ENCODE assay signal across 1 cellular context in the genomic region with DNA sequence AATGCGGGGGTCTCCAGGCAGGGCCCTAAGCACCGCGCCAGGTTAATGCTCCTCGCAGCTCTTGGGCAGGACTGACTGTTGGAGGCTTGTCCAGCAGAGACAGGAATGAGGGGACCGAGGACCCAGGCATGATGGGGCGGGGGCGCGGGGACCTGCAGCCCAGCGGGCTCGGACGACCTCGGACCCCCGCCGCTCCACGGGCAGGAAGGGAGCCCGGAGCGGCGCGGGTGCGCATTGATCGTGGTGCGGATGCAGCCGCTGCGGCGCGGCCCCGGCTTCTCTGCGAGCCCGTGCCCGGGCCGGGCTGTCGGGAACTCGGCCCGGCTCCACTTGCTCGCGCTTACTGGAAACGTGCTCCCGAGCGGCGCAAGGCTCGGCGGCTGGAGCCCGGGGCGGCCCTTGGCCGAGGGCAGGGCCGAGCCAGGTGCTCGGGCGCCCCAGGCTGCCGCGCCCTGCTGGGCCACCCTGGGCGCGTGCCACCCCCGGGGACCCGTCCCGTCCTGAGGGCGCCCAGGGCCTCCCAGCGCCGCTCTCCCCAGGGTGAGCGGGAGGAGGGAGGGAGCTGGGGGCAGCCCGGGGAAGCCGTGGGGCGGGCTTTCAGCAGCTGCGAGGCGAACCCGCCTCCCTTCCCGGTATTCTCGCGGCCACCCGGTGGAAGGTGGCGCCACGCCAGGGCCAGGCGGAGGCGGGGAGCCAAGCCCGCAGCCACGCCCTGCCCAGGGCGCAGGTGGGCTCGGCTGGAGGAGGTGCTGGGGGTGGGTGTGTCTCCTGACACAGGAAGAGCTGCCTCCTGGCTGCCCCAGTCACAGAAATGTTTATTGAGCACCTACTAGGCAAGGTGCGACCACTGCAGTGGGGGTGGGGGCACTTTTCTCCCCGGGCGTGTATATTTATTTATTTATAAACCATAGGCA.
A peak's percentile ranks its signal among the peaks of the same experiment; 100 is the strongest.
TF ChIP-seq lines count a peak whose summit lies in the region.

No MANE protein-coding gene starts in this region.

TF ChIP-seq in K562, 482 proteins besides CTCF, POLR2A, EP300 and RAD21 (continued from another document and continues in another):
- TF ChIP-seq, protein P1, sequence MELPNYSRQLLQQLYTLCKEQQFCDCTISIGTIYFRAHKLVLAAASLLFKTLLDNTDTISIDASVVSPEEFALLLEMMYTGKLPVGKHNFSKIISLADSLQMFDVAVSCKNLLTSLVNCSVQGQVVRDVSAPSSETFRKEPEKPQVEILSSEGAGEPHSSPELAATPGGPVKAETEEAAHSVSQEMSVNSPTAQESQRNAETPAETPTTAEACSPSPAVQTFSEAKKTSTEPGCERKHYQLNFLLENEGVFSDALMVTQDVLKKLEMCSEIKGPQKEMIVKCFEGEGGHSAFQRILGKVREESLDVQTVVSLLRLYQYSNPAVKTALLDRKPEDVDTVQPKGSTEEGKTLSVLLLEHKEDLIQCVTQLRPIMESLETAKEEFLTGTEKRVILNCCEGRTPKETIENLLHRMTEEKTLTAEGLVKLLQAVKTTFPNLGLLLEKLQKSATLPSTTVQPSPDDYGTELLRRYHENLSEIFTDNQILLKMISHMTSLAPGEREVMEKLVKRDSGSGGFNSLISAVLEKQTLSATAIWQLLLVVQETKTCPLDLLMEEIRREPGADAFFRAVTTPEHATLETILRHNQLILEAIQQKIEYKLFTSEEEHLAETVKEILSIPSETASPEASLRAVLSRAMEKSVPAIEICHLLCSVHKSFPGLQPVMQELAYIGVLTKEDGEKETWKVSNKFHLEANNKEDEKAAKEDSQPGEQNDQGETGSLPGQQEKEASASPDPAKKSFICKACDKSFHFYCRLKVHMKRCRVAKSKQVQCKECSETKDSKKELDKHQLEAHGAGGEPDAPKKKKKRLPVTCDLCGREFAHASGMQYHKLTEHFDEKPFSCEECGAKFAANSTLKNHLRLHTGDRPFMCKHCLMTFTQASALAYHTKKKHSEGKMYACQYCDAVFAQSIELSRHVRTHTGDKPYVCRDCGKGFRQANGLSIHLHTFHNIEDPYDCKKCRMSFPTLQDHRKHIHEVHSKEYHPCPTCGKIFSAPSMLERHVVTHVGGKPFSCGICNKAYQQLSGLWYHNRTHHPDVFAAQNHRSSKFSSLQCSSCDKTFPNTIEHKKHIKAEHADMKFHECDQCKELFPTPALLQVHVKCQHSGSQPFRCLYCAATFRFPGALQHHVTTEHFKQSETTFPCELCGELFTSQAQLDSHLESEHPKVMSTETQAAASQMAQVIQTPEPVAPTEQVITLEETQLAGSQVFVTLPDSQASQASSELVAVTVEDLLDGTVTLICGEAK (IDR thresholded peaks at IDR 0.05), result no peak
- TF ChIP-seq, protein P1 (CRISPR knock-in tag; IDR thresholded peaks at IDR 0.05), result no peak
- TF ChIP-seq HINFP (tag; conservative IDR thresholded peaks at IDR 0.05; ENCODE audit: low read depth) (no peak), ID3 (CRISPR knock-in tag; IDR thresholded peaks at IDR 0.05) (no peak), ID3 (tag; IDR thresholded peaks at IDR 0.05) (0 out of 2 replicates have a peak, but pooled peaks have one; percentile 58), NR1H2 (CRISPR knock-in tag; IDR thresholded peaks at IDR 0.05) (0 out of 2 replicates have a peak, but pooled peaks have one; percentile 29), POU5F1 (IDR thresholded peaks at IDR 0.05; ENCODE audit: borderline replicate concordance, low read depth, low read length, partially characterized antibody) (no peak), STAG1 (CRISPR knock-in tag; IDR thresholded peaks at IDR 0.05; ENCODE audit: borderline replicate concordance) (no peak), RBM39 (optimal IDR thresholded peaks at IDR 0.05; ENCODE audit: low read depth, low read length) (no peak), HLTF (IDR thresholded peaks at IDR 0.05) (no peak), PHB (CRISPR knock-in tag; IDR thresholded peaks at IDR 0.05) (no peak), ZNF121 (CRISPR knock-in tag; conservative IDR thresholded peaks at IDR 0.05) (no peak), NR0B1 (IDR thresholded peaks at IDR 0.05; ENCODE audit: partially characterized antibody) (no peak), ZNF239 (CRISPR knock-in tag; IDR thresholded peaks at IDR 0.05) (no peak), XRCC3 (IDR thresholded peaks at IDR 0.05) (no peak), PTRF (tag; IDR thresholded peaks at IDR 0.05) (no peak), ZNF277 (CRISPR knock-in tag; IDR thresholded peaks at IDR 0.05; ENCODE audit: borderline replicate concordance) (no peak), ZNF77 (CRISPR knock-in tag; IDR thresholded peaks at IDR 0.05) (no peak), HDGF (IDR thresholded peaks at IDR 0.05) (no peak), CBX3 (IDR thresholded peaks at IDR 0.05; ENCODE audit: borderline replicate concordance in 1 of 2, low read length in 2 of 2) (no peak; a peak in 1 of 3 replicates), BRD9 (IDR thresholded peaks at IDR 0.05; ENCODE audit: low read depth, partially characterized antibody) (no peak), PTBP1 (IDR thresholded peaks at IDR 0.05; ENCODE audit: low read depth, low read length) (no peak), HNRNPUL1 (IDR thresholded peaks at IDR 0.05; ENCODE audit: low read length) (no peak), ZFPM2 (CRISPR knock-in tag; IDR thresholded peaks at IDR 0.05) (no peak), ZNF436 (CRISPR knock-in tag; IDR thresholded peaks at IDR 0.05) (no peak)
- TF ChIP-seq, protein P2, sequence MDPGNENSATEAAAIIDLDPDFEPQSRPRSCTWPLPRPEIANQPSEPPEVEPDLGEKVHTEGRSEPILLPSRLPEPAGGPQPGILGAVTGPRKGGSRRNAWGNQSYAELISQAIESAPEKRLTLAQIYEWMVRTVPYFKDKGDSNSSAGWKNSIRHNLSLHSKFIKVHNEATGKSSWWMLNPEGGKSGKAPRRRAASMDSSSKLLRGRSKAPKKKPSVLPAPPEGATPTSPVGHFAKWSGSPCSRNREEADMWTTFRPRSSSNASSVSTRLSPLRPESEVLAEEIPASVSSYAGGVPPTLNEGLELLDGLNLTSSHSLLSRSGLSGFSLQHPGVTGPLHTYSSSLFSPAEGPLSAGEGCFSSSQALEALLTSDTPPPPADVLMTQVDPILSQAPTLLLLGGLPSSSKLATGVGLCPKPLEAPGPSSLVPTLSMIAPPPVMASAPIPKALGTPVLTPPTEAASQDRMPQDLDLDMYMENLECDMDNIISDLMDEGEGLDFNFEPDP (CRISPR knock-in tag; IDR thresholded peaks at IDR 0.05), result no peak
- TF ChIP-seq, protein P3, sequence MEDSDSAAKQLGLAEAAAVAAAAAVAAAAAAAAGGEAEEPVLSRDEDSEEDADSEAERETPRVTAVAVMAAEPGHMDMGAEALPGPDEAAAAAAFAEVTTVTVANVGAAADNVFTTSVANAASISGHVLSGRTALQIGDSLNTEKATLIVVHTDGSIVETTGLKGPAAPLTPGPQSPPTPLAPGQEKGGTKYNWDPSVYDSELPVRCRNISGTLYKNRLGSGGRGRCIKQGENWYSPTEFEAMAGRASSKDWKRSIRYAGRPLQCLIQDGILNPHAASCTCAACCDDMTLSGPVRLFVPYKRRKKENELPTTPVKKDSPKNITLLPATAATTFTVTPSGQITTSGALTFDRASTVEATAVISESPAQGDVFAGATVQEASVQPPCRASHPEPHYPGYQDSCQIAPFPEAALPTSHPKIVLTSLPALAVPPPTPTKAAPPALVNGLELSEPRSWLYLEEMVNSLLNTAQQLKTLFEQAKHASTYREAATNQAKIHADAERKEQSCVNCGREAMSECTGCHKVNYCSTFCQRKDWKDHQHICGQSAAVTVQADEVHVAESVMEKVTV (CRISPR knock-in tag; IDR thresholded peaks at IDR 0.05), result no peak
- TF ChIP-seq, protein P4, sequence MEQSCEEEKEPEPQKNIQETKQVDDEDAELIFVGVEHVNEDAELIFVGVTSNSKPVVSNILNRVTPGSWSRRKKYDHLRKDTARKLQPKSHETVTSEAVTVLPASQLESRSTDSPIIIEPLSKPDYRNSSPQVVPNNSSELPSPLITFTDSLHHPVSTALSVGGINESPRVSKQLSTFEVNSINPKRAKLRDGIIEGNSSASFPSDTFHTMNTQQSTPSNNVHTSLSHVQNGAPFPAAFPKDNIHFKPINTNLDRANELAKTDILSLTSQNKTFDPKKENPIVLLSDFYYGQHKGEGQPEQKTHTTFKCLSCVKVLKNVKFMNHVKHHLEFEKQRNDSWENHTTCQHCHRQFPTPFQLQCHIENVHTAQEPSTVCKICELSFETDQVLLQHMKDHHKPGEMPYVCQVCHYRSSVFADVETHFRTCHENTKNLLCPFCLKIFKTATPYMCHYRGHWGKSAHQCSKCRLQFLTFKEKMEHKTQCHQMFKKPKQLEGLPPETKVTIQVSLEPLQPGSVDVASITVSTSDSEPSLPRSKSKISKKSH (CRISPR knock-in tag; IDR thresholded peaks at IDR 0.05), result no peak
- TF ChIP-seq, protein P5, sequence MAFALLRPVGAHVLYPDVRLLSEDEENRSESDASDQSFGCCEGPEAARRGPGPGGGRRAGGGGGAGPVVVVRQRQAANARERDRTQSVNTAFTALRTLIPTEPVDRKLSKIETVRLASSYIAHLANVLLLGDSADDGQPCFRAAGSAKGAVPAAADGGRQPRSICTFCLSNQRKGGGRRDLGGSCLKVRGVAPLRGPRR (CRISPR knock-in tag; IDR thresholded peaks at IDR 0.05), result no peak
- TF ChIP-seq, protein P6, sequence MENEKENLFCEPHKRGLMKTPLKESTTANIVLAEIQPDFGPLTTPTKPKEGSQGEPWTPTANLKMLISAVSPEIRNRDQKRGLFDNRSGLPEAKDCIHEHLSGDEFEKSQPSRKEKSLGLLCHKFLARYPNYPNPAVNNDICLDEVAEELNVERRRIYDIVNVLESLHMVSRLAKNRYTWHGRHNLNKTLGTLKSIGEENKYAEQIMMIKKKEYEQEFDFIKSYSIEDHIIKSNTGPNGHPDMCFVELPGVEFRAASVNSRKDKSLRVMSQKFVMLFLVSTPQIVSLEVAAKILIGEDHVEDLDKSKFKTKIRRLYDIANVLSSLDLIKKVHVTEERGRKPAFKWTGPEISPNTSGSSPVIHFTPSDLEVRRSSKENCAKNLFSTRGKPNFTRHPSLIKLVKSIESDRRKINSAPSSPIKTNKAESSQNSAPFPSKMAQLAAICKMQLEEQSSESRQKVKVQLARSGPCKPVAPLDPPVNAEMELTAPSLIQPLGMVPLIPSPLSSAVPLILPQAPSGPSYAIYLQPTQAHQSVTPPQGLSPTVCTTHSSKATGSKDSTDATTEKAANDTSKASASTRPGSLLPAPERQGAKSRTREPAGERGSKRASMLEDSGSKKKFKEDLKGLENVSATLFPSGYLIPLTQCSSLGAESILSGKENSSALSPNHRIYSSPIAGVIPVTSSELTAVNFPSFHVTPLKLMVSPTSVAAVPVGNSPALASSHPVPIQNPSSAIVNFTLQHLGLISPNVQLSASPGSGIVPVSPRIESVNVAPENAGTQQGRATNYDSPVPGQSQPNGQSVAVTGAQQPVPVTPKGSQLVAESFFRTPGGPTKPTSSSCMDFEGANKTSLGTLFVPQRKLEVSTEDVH (IDR thresholded peaks at IDR 0.05; ENCODE audit: low read depth, partially characterized antibody), result no peak
